ENCODE assay signal across 20 cellular contexts in the genomic region with DNA sequence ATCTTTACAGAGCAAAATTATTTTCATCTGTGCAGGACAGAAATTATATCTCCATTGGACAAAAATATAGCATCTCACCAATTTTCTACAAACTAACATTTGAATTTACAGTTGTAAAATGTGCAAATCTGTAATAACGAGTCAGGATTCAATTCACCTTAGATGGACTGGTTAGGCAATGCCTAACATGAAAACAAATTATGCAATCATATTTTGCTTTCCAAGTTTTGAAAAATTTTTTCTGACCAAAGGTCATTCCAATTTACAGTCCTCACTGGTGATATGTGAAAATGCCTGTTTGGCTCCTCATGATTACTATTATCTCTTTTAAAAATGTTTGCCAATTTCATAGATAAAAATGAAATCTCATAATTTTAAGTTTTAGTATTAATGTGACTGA. TPM values are rescaled to one million over a fixed set of nuclear protein-coding genes. Genes with fewer than 3 reads are reported as not detected.
"Had no signal": no experiment of that assay in that cellular context is flagged by ENCODE, and none has a peak within 500 bp of the region (broad histone marks: within the 10 kb centered on the region; RNA-seq: fewer than 3 reads in every experiment).

No MANE protein-coding gene starts in this region.

- H3K4me3 ChIP-seq: esophagus squamous epithelium, heart left ventricle, lung, neural progenitor cell, upper lobe of right lung had no signal

- H3K4me1 ChIP-seq: esophagus squamous epithelium, neural progenitor cell, upper lobe of right lung had no signal

- H2AFZ ChIP-seq: neural progenitor cell had no signal

- H3K4me2 ChIP-seq: neural progenitor cell had no signal

- ATAC-seq: activated naive CD8-positive, alpha-beta T cell treated with anti-CD3 and anti-CD28 coated beads, Interleukin-2, amount 50 U/mL, for 24 hours; effector memory CD8-positive, alpha-beta T cell; heart left ventricle; naive thymus-derived CD4-positive, alpha-beta T cell; upper lobe of right lung had no signal

- H3K9me3 ChIP-seq: esophagus squamous epithelium, heart left ventricle, upper lobe of right lung had no signal

- H3K27me3 ChIP-seq: brain microvascular endothelial cell, esophagus squamous epithelium, upper lobe of right lung had no signal

- FAIRE-seq: endothelial cell of umbilical vein, keratinocyte had no signal

- DNase-seq: activated CD4-positive, alpha-beta memory T cell treated with anti-CD3 and anti-CD28 coated beads, Interleukin-2, amount 10 ng/mL, durations not matched to agents 7 days and 5 days; activated CD4-positive, alpha-beta T cell treated with anti-CD3 and anti-CD28 coated beads for 48 hours; activated effector memory CD4-positive, alpha-beta T cell treated with anti-CD3 and anti-CD28 coated beads, Interleukin-2, amount 50 U/mL, for 16 hours; activated naive CD4-positive, alpha-beta T cell treated with anti-CD3 and anti-CD28 coated beads, Interleukin-2, amount 50 U/mL, for 16 hours; activated naive CD8-positive, alpha-beta T cell treated with anti-CD3 and anti-CD28 coated beads, Interleukin-2, amount 50 U/mL, for 24 hours; activated T-cell treated with anti-CD3 and anti-CD28 coated beads for 4 hours; aorta; brain microvascular endothelial cell; caudate nucleus; effector memory CD8-positive, alpha-beta T cell; esophagus squamous epithelium; heart left ventricle; naive thymus-derived CD4-positive, alpha-beta T cell; stimulated activated CD4-positive, alpha-beta T cell treated with anti-CD3 and anti-CD28 coated beads, Interleukin-4, amount 100 ng/mL, for 24 hours; stimulated activated naive CD4-positive, alpha-beta T cell treated with Interleukin-2 at 50 U/mL for 16 hours; upper lobe of right lung had no signal

- H3K27ac ChIP-seq: brain microvascular endothelial cell, esophagus squamous epithelium, heart left ventricle, neural progenitor cell, upper lobe of right lung had no signal

- H3K9ac ChIP-seq: neural progenitor cell had no signal

- H3K36me3 ChIP-seq: brain microvascular endothelial cell, esophagus squamous epithelium, heart left ventricle, neural progenitor cell, upper lobe of right lung had no signal

RNA-seq across cellular contexts. Expression of gene CPM, which starts 6.5 kb away (rescaled TPM):
- total RNA-seq: endothelial cell of umbilical vein had no signal
- polyA plus RNA-seq: endothelial cell of umbilical vein had no signal
